1 cellular context compared by ENCODE assay signal in genomic region chr21:22342855-22343254, GRCh38.
TF ChIP-seq lines count a peak whose summit lies in the region.

No MANE protein-coding gene starts in this region.

TF ChIP-seq in GM23338, 12 proteins besides CTCF, POLR2A, EP300 and RAD21 (continued from another document):
- TF ChIP-seq ZNF462 (CRISPR knock-in tag; IDR thresholded peaks at IDR 0.05) (no peak), ZNF331 (CRISPR knock-in tag; IDR thresholded peaks at IDR 0.05; ENCODE audit: low read depth) (no peak), ZNF114 (CRISPR knock-in tag; IDR thresholded peaks at IDR 0.05) (no peak), CREB1 (CRISPR knock-in tag; IDR thresholded peaks at IDR 0.05; ENCODE audit: low read depth) (no peak), ETS1 (IDR thresholded peaks at IDR 0.05) (no peak), JUNB (IDR thresholded peaks at IDR 0.05; ENCODE audit: unreplicated experiment) (no peak), NANOG (IDR thresholded peaks at IDR 0.05; ENCODE audit: borderline replicate concordance) (no peak), POLR2AphosphoS5 (IDR thresholded peaks at IDR 0.05; ENCODE audit: low read depth) (no peak), EZH2phosphoT487 (IDR thresholded peaks at IDR 0.05; ENCODE audit: unreplicated experiment) (no peak)
